1 cellular context compared by ENCODE assay signal in genomic region chr5:137888875-137889759, GRCh38.
TF ChIP-seq lines count a peak whose summit lies in the region.

Gene PKD2L2, plus strand, starts transcription at chr5:137889457. Its CDS starts 35 bp downstream, at chr5:137889492.

TF ChIP-seq in K562, 482 proteins besides CTCF, POLR2A, EP300 and RAD21 (continued from another document and continues in another):
- TF ChIP-seq, protein P1, sequence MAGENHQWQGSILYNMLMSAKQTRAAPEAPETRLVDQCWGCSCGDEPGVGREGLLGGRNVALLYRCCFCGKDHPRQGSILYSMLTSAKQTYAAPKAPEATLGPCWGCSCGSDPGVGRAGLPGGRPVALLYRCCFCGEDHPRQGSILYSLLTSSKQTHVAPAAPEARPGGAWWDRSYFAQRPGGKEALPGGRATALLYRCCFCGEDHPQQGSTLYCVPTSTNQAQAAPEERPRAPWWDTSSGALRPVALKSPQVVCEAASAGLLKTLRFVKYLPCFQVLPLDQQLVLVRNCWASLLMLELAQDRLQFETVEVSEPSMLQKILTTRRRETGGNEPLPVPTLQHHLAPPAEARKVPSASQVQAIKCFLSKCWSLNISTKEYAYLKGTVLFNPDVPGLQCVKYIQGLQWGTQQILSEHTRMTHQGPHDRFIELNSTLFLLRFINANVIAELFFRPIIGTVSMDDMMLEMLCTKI (IDR thresholded peaks at IDR 0.05; ENCODE audit: partially characterized antibody): no peak
- TF ChIP-seq, protein P2, sequence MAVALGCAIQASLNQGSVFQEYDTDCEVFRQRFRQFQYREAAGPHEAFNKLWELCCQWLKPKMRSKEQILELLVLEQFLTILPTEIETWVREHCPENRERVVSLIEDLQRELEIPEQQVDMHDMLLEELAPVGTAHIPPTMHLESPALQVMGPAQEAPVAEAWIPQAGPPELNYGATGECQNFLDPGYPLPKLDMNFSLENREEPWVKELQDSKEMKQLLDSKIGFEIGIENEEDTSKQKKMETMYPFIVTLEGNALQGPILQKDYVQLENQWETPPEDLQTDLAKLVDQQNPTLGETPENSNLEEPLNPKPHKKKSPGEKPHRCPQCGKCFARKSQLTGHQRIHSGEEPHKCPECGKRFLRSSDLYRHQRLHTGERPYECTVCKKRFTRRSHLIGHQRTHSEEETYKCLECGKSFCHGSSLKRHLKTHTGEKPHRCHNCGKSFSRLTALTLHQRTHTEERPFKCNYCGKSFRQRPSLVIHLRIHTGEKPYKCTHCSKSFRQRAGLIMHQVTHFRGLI (CRISPR knock-in tag; IDR thresholded peaks at IDR 0.05): no peak
- peak; percentile 36; the same call in 1 of the 2 replicates for TF ChIP-seq KLF1 (tag; IDR thresholded peaks at IDR 0.05)
- no peak for TF ChIP-seq CEBPB (tag; IDR thresholded peaks at IDR 0.05)
- TF ChIP-seq ZNF717 (CRISPR knock-in tag; IDR thresholded peaks at IDR 0.05): no peak
- TF ChIP-seq FOSL1 (tag; conservative IDR thresholded peaks at IDR 0.05): no peak
- TF ChIP-seq, protein P3, sequence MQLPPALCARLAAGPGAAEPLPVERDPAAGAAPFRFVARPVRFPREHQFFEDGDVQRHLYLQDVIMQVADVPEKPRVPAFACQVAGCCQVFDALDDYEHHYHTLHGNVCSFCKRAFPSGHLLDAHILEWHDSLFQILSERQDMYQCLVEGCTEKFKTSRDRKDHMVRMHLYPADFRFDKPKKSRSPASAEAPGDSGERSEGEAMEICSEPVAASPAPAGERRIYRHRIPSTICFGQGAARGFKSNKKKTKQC (CRISPR knock-in tag; IDR thresholded peaks at IDR 0.05): no peak
- TF ChIP-seq NRF1 (conservative IDR thresholded peaks at IDR 0.05 in 1 of 2, IDR thresholded peaks at IDR 0.05 in 1 of 2): peak; percentile 98
- no peak for TF ChIP-seq NCOA2 (IDR thresholded peaks at IDR 0.05; ENCODE audit: partially characterized antibody in 2 of 2)
- TF ChIP-seq ZNF699 (CRISPR knock-in tag; IDR thresholded peaks at IDR 0.05; ENCODE audit: insufficient replicate concordance): no peak
- no peak for TF ChIP-seq IRF2 (CRISPR knock-in tag; IDR thresholded peaks at IDR 0.05)
- no peak for TF ChIP-seq HDAC8 (tag; IDR thresholded peaks at IDR 0.05)
- TF ChIP-seq AFF1 (IDR thresholded peaks at IDR 0.05; ENCODE audit: low read depth in 1 of 2, partially characterized antibody in 2 of 2): no peak
- TF ChIP-seq KLF10 (CRISPR knock-in tag; IDR thresholded peaks at IDR 0.05): no peak
- no peak for TF ChIP-seq TRIM24 (IDR thresholded peaks at IDR 0.05)
- no peak for TF ChIP-seq E2F5 (CRISPR knock-in tag; IDR thresholded peaks at IDR 0.05)
- TF ChIP-seq CC2D1A (IDR thresholded peaks at IDR 0.05): peak; percentile 76
- no peak for TF ChIP-seq NFYB (IDR thresholded peaks at IDR 0.05; ENCODE audit: extremely low read depth, insufficient read length)
- peak; percentile 7; the same call in 1 of the 2 replicates for TF ChIP-seq JUN (IDR thresholded peaks at IDR 0.05; ENCODE audit: borderline replicate concordance, low read depth, low read length)
- no peak for TF ChIP-seq JUN (CRISPR knock-in tag; IDR thresholded peaks at IDR 0.05; ENCODE audit: borderline replicate concordance)
- TF ChIP-seq ELF2 (CRISPR knock-in tag; IDR thresholded peaks at IDR 0.05): no peak
- TF ChIP-seq HDAC3 (IDR thresholded peaks at IDR 0.05; ENCODE audit: borderline replicate concordance, partially characterized antibody): no peak
- no peak for TF ChIP-seq ZNF239 (CRISPR knock-in tag; IDR thresholded peaks at IDR 0.05)
- TF ChIP-seq ZNF589 (CRISPR knock-in tag; IDR thresholded peaks at IDR 0.05; ENCODE audit: low read depth): no peak
- TF ChIP-seq NFRKB (IDR thresholded peaks at IDR 0.05; ENCODE audit: low read depth): 0 out of 2 replicates have a peak, but pooled peaks have one; percentile 51
- no peak for TF ChIP-seq ZKSCAN1 (IDR thresholded peaks at IDR 0.05; ENCODE audit: low read depth, low read length)
- peak; percentile 90 for TF ChIP-seq SUPT5H (IDR thresholded peaks at IDR 0.05)
- no peak; the same call in 1 of the 2 replicates for TF ChIP-seq SP1 (CRISPR knock-in tag; IDR thresholded peaks at IDR 0.05)
- 0 out of 2 replicates have a peak, but pooled peaks have one; percentile 14 for TF ChIP-seq ILF3 (IDR thresholded peaks at IDR 0.05; ENCODE audit: borderline replicate concordance)
- TF ChIP-seq NCOA1 (IDR thresholded peaks at IDR 0.05; ENCODE audit: low read depth): no peak
- TF ChIP-seq, protein P4, sequence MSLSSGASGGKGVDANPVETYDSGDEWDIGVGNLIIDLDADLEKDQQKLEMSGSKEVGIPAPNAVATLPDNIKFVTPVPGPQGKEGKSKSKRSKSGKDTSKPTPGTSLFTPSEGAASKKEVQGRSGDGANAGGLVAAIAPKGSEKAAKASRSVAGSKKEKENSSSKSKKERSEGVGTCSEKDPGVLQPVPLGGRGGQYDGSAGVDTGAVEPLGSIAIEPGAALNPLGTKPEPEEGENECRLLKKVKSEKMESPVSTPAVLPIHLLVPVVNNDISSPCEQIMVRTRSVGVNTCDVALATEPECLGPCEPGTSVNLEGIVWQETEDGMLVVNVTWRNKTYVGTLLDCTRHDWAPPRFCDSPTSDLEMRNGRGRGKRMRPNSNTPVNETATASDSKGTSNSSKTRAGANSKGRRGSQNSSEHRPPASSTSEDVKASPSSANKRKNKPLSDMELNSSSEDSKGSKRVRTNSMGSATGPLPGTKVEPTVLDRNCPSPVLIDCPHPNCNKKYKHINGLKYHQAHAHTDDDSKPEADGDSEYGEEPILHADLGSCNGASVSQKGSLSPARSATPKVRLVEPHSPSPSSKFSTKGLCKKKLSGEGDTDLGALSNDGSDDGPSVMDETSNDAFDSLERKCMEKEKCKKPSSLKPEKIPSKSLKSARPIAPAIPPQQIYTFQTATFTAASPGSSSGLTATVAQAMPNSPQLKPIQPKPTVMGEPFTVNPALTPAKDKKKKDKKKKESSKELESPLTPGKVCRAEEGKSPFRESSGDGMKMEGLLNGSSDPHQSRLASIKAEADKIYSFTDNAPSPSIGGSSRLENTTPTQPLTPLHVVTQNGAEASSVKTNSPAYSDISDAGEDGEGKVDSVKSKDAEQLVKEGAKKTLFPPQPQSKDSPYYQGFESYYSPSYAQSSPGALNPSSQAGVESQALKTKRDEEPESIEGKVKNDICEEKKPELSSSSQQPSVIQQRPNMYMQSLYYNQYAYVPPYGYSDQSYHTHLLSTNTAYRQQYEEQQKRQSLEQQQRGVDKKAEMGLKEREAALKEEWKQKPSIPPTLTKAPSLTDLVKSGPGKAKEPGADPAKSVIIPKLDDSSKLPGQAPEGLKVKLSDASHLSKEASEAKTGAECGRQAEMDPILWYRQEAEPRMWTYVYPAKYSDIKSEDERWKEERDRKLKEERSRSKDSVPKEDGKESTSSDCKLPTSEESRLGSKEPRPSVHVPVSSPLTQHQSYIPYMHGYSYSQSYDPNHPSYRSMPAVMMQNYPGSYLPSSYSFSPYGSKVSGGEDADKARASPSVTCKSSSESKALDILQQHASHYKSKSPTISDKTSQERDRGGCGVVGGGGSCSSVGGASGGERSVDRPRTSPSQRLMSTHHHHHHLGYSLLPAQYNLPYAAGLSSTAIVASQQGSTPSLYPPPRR (CRISPR knock-in tag; IDR thresholded peaks at IDR 0.05; ENCODE audit: borderline replicate concordance): no peak
- TF ChIP-seq ZNF175 (CRISPR knock-in tag; IDR thresholded peaks at IDR 0.05; ENCODE audit: low read depth): no peak
- TF ChIP-seq ZNF224 (CRISPR knock-in tag; IDR thresholded peaks at IDR 0.05): no peak
- TF ChIP-seq ZNF668 (CRISPR knock-in tag; IDR thresholded peaks at IDR 0.05): no peak
- peak; percentile 65 to 94 (median 85) for TF ChIP-seq YY1 (IDR thresholded peaks at IDR 0.05; ENCODE audit: borderline replicate concordance in 1 of 3, control insufficient read depth in 1 of 3, extremely low read depth in 1 of 3, insufficient read depth in 3 of 3, insufficient read length in 1 of 3, insufficient replicate concordance in 2 of 3, low read depth in 1 of 3, low read length in 2 of 3)
- no peak for TF ChIP-seq BCL6 (CRISPR knock-in tag; IDR thresholded peaks at IDR 0.05)
- TF ChIP-seq TRIM28 (IDR thresholded peaks at IDR 0.05): no peak
- TF ChIP-seq ZNF518B (CRISPR knock-in tag; IDR thresholded peaks at IDR 0.05): no peak
